Comparison of ENCODE assay signal across 16 cellular contexts in genomic region chr3:150461399-150461798, GRCh38. TPM values are rescaled to one million over a fixed set of nuclear protein-coding genes. Genes with fewer than 3 reads are reported as not detected.
DNase-seq lines count a peak whose midpoint lies in the region; ATAC-seq, FAIRE-seq and TF ChIP-seq lines count a peak whose summit lies in the region.
"Had no signal": no experiment of that assay in that cellular context is flagged by ENCODE, and none has a peak within 500 bp of the region (broad histone marks: within the 10 kb centered on the region; RNA-seq: fewer than 3 reads in every experiment).

No MANE protein-coding gene starts in this region.

- no peak overlapping the region for H3K9ac ChIP-seq in liver (ENCODE audit: low read depth in 1 of 2, low read length in 2 of 2)
- H3K9ac ChIP-seq: BLaER1 treated with 17β-estradiol and CSF1 and Interleukin-3, amounts not matched to agents 10 nM and 100 nM had no signal

- peaks cover 21% of the 10 kb centered on the region for H3K4me1 ChIP-seq in A549
- peaks cover 0 to 15% (median 10%) of the 10 kb centered on the region in 4 donors for H3K4me1 ChIP-seq in liver (ENCODE audit: control insufficient read depth in 4 of 4, insufficient read depth in 4 of 4, low read length in 3 of 4)
- peaks cover 0 to 8% (median 5%) of the 10 kb centered on the region in 3 donors for H3K4me1 ChIP-seq in pancreas
- no peaks in the 10 kb centered on the region for H3K4me1 ChIP-seq in ovary (ENCODE audit: insufficient read depth)
- peaks cover 0 to 16% (median 0%) of the 10 kb centered on the region in 3 donors for H3K4me1 ChIP-seq in gastroesophageal sphincter
- H3K4me1 ChIP-seq: BLaER1 treated with 17β-estradiol and CSF1 and Interleukin-3, amounts not matched to agents 10 nM and 100 nM; HAP-1 had no signal

- CTCF ChIA-PET in A549 (lab: Yijun Ruan, JAX), result interaction anchor here (0.7 to 1.6 kb wide), 3 partner anchors 8 to 175 kb away, joined by 3 to 7 read pairs (median 5); no protein-coding TSS in a partner anchor

- DNase-seq in A549 (ENCODE audit: low read depth in 1 of 2, low spot score in 1 of 2) (no peak), T-helper 17 cell (no peak), pancreas (no peak), DMS 273 (lab: John Stamatoyannopoulos, UW; ENCODE audit: unreplicated experiment) (no peak), ovary (no peak)
- DNase-seq: 8988T; ACHN; Calu3; CD4-positive, alpha-beta T cell; DMS79 had no signal

- no peaks in the 10 kb centered on the region for H3K36me3 Mint-ChIP-seq in T-helper 17 cell (ENCODE audit: low read depth)

- TF ChIP-seq POLR2A in A549 (IDR thresholded peaks at IDR 0.05; ENCODE audit: low read length), result no peak
- TF ChIP-seq POLR2A in ovary (IDR thresholded peaks at IDR 0.05), result no peak
- TF ChIP-seq POLR2A in gastroesophageal sphincter (IDR thresholded peaks at IDR 0.05), result no peak

- no peaks in the 10 kb centered on the region for H3K9me3 ChIP-seq in A549
- no peaks in the 10 kb centered on the region for H3K9me3 ChIP-seq in T-helper 17 cell (ENCODE audit: control insufficient read depth, low read length, poor library complexity, severe bottlenecking)
- H3K9me3 ChIP-seq in liver (ENCODE audit: control insufficient read depth in 4 of 4, low read length in 3 of 4), result no peaks in the 10 kb centered on the region
- H3K9me3 ChIP-seq in pancreas, result no peaks in the 10 kb centered on the region
- no peaks in the 10 kb centered on the region for H3K9me3 ChIP-seq in ovary
- no peaks in the 10 kb centered on the region for H3K9me3 ChIP-seq in gastroesophageal sphincter
- H3K9me3 ChIP-seq: BLaER1 treated with 17β-estradiol and CSF1 and Interleukin-3, amounts not matched to agents 10 nM and 100 nM; HAP-1 had no signal

- H3K27ac ChIP-seq in A549, result no peak overlapping the region
- H3K27ac ChIP-seq in liver (ENCODE audit: low read depth in 1 of 2, low read length in 2 of 2), result no peak overlapping the region
- peak overlapping the region in 1 of 4 donors; percentile 42 for H3K27ac ChIP-seq in pancreas
- H3K27ac ChIP-seq in ovary, result no peak overlapping the region
- no peak overlapping the region for H3K27ac ChIP-seq in gastroesophageal sphincter
- H3K27ac ChIP-seq: BLaER1 treated with 17β-estradiol and CSF1 and Interleukin-3, amounts not matched to agents 10 nM and 100 nM had no signal

- no peak for TF ChIP-seq EP300 in A549 (IDR thresholded peaks at IDR 0.05)
- TF ChIP-seq EP300 in ovary (IDR thresholded peaks at IDR 0.05), result no peak
- no peak for TF ChIP-seq EP300 in gastroesophageal sphincter (IDR thresholded peaks at IDR 0.05)

- WGBS in A549 (ENCODE audit: missing lambda C conversion rate), result 48% methylated on average over 4 of the region's 4 CpGs
- 40% methylated on average over 4 of the region's 4 CpGs for WGBS in liver
- WGBS in pancreas, 2 donors, result 26 to 27% methylated on average over 4 of the region's 4 CpGs
- whole genome bisulfite sequencing in ovary, 3 donors, result 58 to 72% (median 69%) methylated on average over 4 of the region's 4 CpGs
- WGBS in gastroesophageal sphincter (ENCODE audit: low coverage in 1 of 2), 2 donors, result 75 to 76% methylated on average over 4 of the region's 4 CpGs

- TF ChIP-seq RAD21 in A549 (conservative IDR thresholded peaks at IDR 0.05 in 1 of 2, IDR thresholded peaks at IDR 0.05 in 1 of 2), result no peak
- TF ChIP-seq RAD21 in liver (IDR thresholded peaks at IDR 0.05), result peak in 1 of 2 donors; percentile 7

- ATAC-seq in A549 (no peak), T-helper 17 cell (no peak), pancreas (peak; percentile 20 to 65 (median 39)), gastroesophageal sphincter (no peak)
- ATAC-seq: GM12878 had no signal

- POLR2A ChIA-PET in A549 (lab: Yijun Ruan, JAX), result no interaction called here

- FAIRE-seq in A549 (lab: Jason Lieb, UNC) (no peak), pancreas (lab: Jason Lieb, UNC) (no peak)
- FAIRE-seq: GM18507 had no signal

- peak overlapping the region; percentile 29 for H3K27ac Mint-ChIP-seq in T-helper 17 cell
- H3K27ac Mint-ChIP-seq: CD4-positive, alpha-beta T cell had no signal

- H3K27me3 ChIP-seq in liver (ENCODE audit: control insufficient read depth in 4 of 4, insufficient read depth in 4 of 4, low read length in 3 of 4) (no peaks in the 10 kb centered on the region), pancreas (no peaks in the 10 kb centered on the region), ovary (no peaks in the 10 kb centered on the region), gastroesophageal sphincter (no peaks in the 10 kb centered on the region)
- H3K27me3 ChIP-seq: BLaER1 treated with 17β-estradiol and CSF1 and Interleukin-3, amounts not matched to agents 10 nM and 100 nM had no signal

- H3K4me3 ChIP-seq in A549 (no peak overlapping the region), liver (ENCODE audit: low read depth in 1 of 3, low read length in 3 of 3) (peak overlapping the region in 1 of 3 donors; percentile 8), pancreas (no peak overlapping the region), ovary (no peak overlapping the region), gastroesophageal sphincter (no peak overlapping the region)
- H3K4me3 ChIP-seq: BLaER1 treated with 17β-estradiol and CSF1 and Interleukin-3, amounts not matched to agents 10 nM and 100 nM; GM12878; HAP-1 had no signal

- intact Hi-C loops in pancreas (cut with DNase I) (no loop called here), ovary (cut with DNase I) (no loop called here)

- H3K27me3 Mint-ChIP-seq in T-helper 17 cell, result no peaks in the 10 kb centered on the region
- H3K27me3 Mint-ChIP-seq: CD4-positive, alpha-beta T cell had no signal

- peak overlapping the region; percentile 24 for H3K4me2 ChIP-seq in A549
- H3K4me2 ChIP-seq: BLaER1 treated with 17β-estradiol and CSF1 and Interleukin-3, amounts not matched to agents 10 nM and 100 nM had no signal

- peaks cover 0 to 9% (median 7%) of the 10 kb centered on the region in 4 donors for H3K36me3 ChIP-seq in liver (ENCODE audit: control insufficient read depth in 4 of 4, insufficient read depth in 3 of 4, low read depth in 1 of 4, low read length in 3 of 4)
- peaks cover 0 to 7% (median 6%) of the 10 kb centered on the region in 3 donors for H3K36me3 ChIP-seq in pancreas
- no peaks in the 10 kb centered on the region for H3K36me3 ChIP-seq in ovary
- peaks cover 0 to 22% of the 10 kb centered on the region in 2 donors for H3K36me3 ChIP-seq in gastroesophageal sphincter

- no peak overlapping the region for H3K4me3 Mint-ChIP-seq in T-helper 17 cell
- H3K4me3 Mint-ChIP-seq: CD4-positive, alpha-beta T cell had no signal

- no peaks in the 10 kb centered on the region for H3K4me1 Mint-ChIP-seq in T-helper 17 cell

- TF ChIP-seq CTCF in A549 (IDR thresholded peaks at IDR 0.05) (no peak), liver (IDR thresholded peaks at IDR 0.05; ENCODE audit: low read depth, low read length, missing input control) (no peak), pancreas (IDR thresholded peaks at IDR 0.05) (no peak), ovary (IDR thresholded peaks at IDR 0.05) (no peak), gastroesophageal sphincter (IDR thresholded peaks at IDR 0.05) (no peak)

TF ChIP-seq in A549, 52 proteins besides CTCF, POLR2A, EP300 and RAD21:
- TF ChIP-seq RNF2 (IDR thresholded peaks at IDR 0.05; ENCODE audit: borderline replicate concordance, low read depth) (no peak), RFX5 (IDR thresholded peaks at IDR 0.05) (no peak), ZSCAN20 (CRISPR knock-in tag; IDR thresholded peaks at IDR 0.05) (no peak), NR3C1 (IDR thresholded peaks at IDR 0.05) (no peak)

TF ChIP-seq in liver, 16 proteins besides CTCF, POLR2A, EP300 and RAD21:
- TF ChIP-seq FOXA2 (IDR thresholded peaks at IDR 0.05) (no peak), HNF4A (conservative IDR thresholded peaks at IDR 0.05) (peak; percentile 7 to 11), JUND (IDR thresholded peaks at IDR 0.05) (peak in 1 of 2 donors; percentile 15), RXRA (IDR thresholded peaks at IDR 0.05) (peak in 1 of 2 donors; percentile 6)

RNA-seq across cellular contexts. Expression of gene TSC22D2, which starts 53.3 kb away (rescaled TPM):
- polyA plus RNA-seq in A549 (2011; rRNA removed) (13.8 and 13.9 TPM in 2 replicates), A549 (2017; fragmentation: RNase III; extraction: RNeasy Plus Mini Kit Qiagen cat#74134 plus additional on column Dnase treatment) (8.8 to 11.1 TPM (median 10.1 TPM) in 3 replicates), liver (1 to 10 TPM; 4.0 to 6.2 TPM), pancreas (1 to 10 TPM; 5.9 to 8.0 TPM), ovary (10 to 100 TPM; 11.2 to 23.1 TPM)
- 3.2 and 4.0 TPM in 2 replicates for polyA plus RNA-seq in A549 (2012; cell fraction: cytosol; rRNA removed)
- 5.5 and 7.9 TPM in 2 replicates for polyA plus RNA-seq in A549 (2012; cell fraction: nucleus; rRNA removed)
- polyA minus RNA-seq in A549 (2011; rRNA and poly(A)+ RNA removed), result 27.4 and 34.4 TPM in 2 replicates
- total RNA-seq in T-helper 17 cell (10 to 100 TPM; 37.8 to 51.6 TPM), liver (1 to 10 TPM; 9.5 to 9.6 TPM), pancreas (10 to 100 TPM in 2 of 6 donors, 1 to 10 TPM in 4; 7.1 to 12.2 (median 7.9) TPM), ovary (10 to 100 TPM; 13.8 to 33.4 (median 28.0) TPM), gastroesophageal sphincter (10 to 100 TPM; 15.4 to 30.0 (median 26.0) TPM)

Comparison
In these comparisons a context has a peak if more than half of its experiments do, and no peak if none do; other contexts are left out.
1. ATAC-seq: peak in pancreas (4 of 4); none in A549 (0 of 2), T-helper 17 cell (single experiment) and gastroesophageal sphincter (single experiment).